ENCODE assay signal across 1 cellular context in the genomic region with DNA sequence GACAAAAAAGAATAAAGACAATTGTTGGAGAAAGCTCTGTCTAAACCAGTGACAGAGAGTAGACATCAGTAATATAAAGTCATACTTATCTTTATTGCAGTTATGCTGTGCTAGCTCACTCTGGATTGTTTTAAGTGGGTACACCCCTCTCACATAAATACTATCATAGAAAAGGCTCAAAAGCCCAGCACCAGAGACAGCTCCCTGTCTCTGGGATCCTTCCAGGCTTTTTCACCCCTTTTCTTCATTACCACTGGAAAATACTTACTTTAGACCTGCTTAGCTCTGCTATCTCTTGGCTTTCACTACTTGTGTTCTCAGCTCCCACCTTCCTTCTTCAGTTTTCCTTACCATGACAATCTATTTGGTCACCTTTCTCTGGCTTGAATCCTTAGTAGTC.
A peak's percentile ranks its signal among the peaks of the same experiment; 100 is the strongest.
TF ChIP-seq lines count a peak whose summit lies in the region.

No MANE protein-coding gene starts in this region.

TF ChIP-seq in A549, 52 proteins besides CTCF, POLR2A, EP300 and RAD21 (continued from another document):
- TF ChIP-seq, protein P1, sequence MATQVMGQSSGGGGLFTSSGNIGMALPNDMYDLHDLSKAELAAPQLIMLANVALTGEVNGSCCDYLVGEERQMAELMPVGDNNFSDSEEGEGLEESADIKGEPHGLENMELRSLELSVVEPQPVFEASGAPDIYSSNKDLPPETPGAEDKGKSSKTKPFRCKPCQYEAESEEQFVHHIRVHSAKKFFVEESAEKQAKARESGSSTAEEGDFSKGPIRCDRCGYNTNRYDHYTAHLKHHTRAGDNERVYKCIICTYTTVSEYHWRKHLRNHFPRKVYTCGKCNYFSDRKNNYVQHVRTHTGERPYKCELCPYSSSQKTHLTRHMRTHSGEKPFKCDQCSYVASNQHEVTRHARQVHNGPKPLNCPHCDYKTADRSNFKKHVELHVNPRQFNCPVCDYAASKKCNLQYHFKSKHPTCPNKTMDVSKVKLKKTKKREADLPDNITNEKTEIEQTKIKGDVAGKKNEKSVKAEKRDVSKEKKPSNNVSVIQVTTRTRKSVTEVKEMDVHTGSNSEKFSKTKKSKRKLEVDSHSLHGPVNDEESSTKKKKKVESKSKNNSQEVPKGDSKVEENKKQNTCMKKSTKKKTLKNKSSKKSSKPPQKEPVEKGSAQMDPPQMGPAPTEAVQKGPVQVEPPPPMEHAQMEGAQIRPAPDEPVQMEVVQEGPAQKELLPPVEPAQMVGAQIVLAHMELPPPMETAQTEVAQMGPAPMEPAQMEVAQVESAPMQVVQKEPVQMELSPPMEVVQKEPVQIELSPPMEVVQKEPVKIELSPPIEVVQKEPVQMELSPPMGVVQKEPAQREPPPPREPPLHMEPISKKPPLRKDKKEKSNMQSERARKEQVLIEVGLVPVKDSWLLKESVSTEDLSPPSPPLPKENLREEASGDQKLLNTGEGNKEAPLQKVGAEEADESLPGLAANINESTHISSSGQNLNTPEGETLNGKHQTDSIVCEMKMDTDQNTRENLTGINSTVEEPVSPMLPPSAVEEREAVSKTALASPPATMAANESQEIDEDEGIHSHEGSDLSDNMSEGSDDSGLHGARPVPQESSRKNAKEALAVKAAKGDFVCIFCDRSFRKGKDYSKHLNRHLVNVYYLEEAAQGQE (IDR thresholded peaks at IDR 0.05): peak; percentile 61; the same call in 1 of the 2 replicates
